In genomic region chrX:30734782-30735181, GRCh38 we compare ENCODE assay signal across 9 cellular contexts.
"Had no signal": no experiment of that assay in that cellular context is flagged by ENCODE, and none has a peak within 500 bp of the region (broad histone marks: within the 10 kb centered on the region; RNA-seq: fewer than 3 reads in every experiment).

No MANE protein-coding gene starts in this region.

- H3K27ac Mint-ChIP-seq: HFFc6, IgD-negative memory B cell had no signal

- H3K9me3 Mint-ChIP-seq: HFFc6, IgD-negative memory B cell had no signal

- H3K27me3 Mint-ChIP-seq: IgD-negative memory B cell had no signal

- H3K4me1 ChIP-seq: HAP-1 had no signal

- H3K27ac ChIP-seq: GM23248, HL-60 had no signal

- H3K4me3 ChIP-seq: GM23248, HAP-1 had no signal

- H3K4me3 Mint-ChIP-seq: HFFc6, IgD-negative memory B cell had no signal

- H3K36me3 Mint-ChIP-seq: IgD-negative memory B cell had no signal

- DNase-seq: GM23248, GOT3, H7, HFFc6, KBM-7 had no signal

- ATAC-seq: HCT116 had no signal

- H2AFZ ChIP-seq: GM23248 had no signal

- H3K36me3 ChIP-seq: HAP-1 had no signal

- H3K9ac ChIP-seq: GM23248 had no signal

- H3K9me3 ChIP-seq: HAP-1 had no signal
